ENCODE assay signal across 8 cellular contexts in the genomic region with DNA sequence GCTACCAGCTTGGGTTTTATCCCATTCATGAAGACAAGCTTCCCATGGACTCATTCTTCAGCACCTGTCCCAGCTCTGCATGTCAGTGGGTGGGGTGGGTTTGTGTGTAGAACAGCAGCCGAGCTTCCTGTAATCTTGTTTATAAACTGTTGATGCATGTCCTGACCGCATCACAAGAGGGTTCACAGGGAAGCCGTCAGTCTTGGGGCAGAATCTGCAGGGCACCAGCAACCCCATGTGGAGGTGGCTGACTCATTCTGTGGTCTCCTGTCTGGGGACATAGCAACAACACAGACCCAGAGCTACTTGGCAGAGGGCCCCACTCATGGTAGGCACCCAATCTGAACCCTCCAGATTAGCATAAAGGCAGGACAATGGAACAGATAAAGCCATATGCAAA. TPM values are rescaled to one million over a fixed set of nuclear protein-coding genes. Genes with fewer than 3 reads are reported as not detected.
DNase-seq lines count a peak whose midpoint lies in the region; ATAC-seq, FAIRE-seq and TF ChIP-seq lines count a peak whose summit lies in the region.

No MANE protein-coding gene starts in this region.

- H3K4me1 ChIP-seq in BLaER1, result peaks cover 28% of the 10 kb centered on the region
- peaks cover 0 to 5% of the 10 kb centered on the region in 2 donors for H3K4me1 ChIP-seq in kidney (ENCODE audit: control insufficient read depth in 1 of 2, insufficient read depth in 1 of 2, low read depth in 1 of 2, low read length in 2 of 2)

- no peaks in the 10 kb centered on the region for H3K27me3 Mint-ChIP-seq in activated naive CD4-positive, alpha-beta T cell treated with anti-CD3 and anti-CD28 coated beads, Interleukin-2, amount 50 U/mL, for 24 hours

- peaks cover 45% of the 10 kb centered on the region for H3K4me1 Mint-ChIP-seq in activated naive CD4-positive, alpha-beta T cell treated with anti-CD3 and anti-CD28 coated beads, Interleukin-2, amount 50 U/mL, for 24 hours

- FAIRE-seq in kidney (lab: Jason Lieb, UNC), result no peak

- no peaks in the 10 kb centered on the region for H4K20me1 ChIP-seq in BLaER1

- peaks cover 1% of the 10 kb centered on the region for H3K36me3 Mint-ChIP-seq in activated naive CD4-positive, alpha-beta T cell treated with anti-CD3 and anti-CD28 coated beads, Interleukin-2, amount 50 U/mL, for 24 hours

- DNase-seq in kidney (peak; percentile 91), retina (no peak)
- peak; percentile 60 to 72 for DNase-seq in stimulated activated CD8-positive, alpha-beta memory T cell treated with anti-CD3 and anti-CD28 coated beads, Interleukin-4, amount 100 ng/mL, for 1 hour (ENCODE audit: low read depth in 2 of 2, low spot score in 1 of 2)

- no peak for TF ChIP-seq CTCF in kidney (IDR thresholded peaks at IDR 0.05; ENCODE audit: borderline replicate concordance, extremely low read depth, insufficient read depth)

- intact Hi-C loops in kidney (cut with DNase I), result no loop called here

- H3K27me3 ChIP-seq in BLaER1, result no peaks in the 10 kb centered on the region

- no peaks in the 10 kb centered on the region for H3K9me3 Mint-ChIP-seq in activated naive CD4-positive, alpha-beta T cell treated with anti-CD3 and anti-CD28 coated beads, Interleukin-2, amount 50 U/mL, for 24 hours

- H3K9me3 ChIP-seq in BLaER1, result no peaks in the 10 kb centered on the region
- H3K9me3 ChIP-seq in kidney (ENCODE audit: control insufficient read depth in 1 of 2, low read length in 2 of 2), result no peaks in the 10 kb centered on the region

- H3K36me3 ChIP-seq in BLaER1 (no peaks in the 10 kb centered on the region), kidney (ENCODE audit: control insufficient read depth in 1 of 2, insufficient read depth in 2 of 2, low read length in 2 of 2) (no peaks in the 10 kb centered on the region)

- peak overlapping the region; percentile 65 for H3K4me3 Mint-ChIP-seq in activated naive CD4-positive, alpha-beta T cell treated with anti-CD3 and anti-CD28 coated beads, Interleukin-2, amount 50 U/mL, for 24 hours

- peak; percentile 83 for ATAC-seq in GM19328 (IDR thresholded peaks at IDR 0.05; ENCODE audit: unreplicated experiment)
- peak; percentile 77 for ATAC-seq in HG03457 (IDR thresholded peaks at IDR 0.05; ENCODE audit: unreplicated experiment)
- ATAC-seq in SK-N-SH treated with all-trans-retinoic acid at 6 μM for 48 hours, result peak; percentile 75

- H3K9ac ChIP-seq in BLaER1, result no peak overlapping the region
- no peak overlapping the region for H3K9ac ChIP-seq in kidney (ENCODE audit: low read length in 2 of 2)

- no peak overlapping the region for H3K27ac ChIP-seq in BLaER1
- no peak overlapping the region for H3K27ac ChIP-seq in kidney (ENCODE audit: low read depth in 2 of 2, low read length in 2 of 2)

- H3K4me3 ChIP-seq in BLaER1 (no peak overlapping the region), kidney (ENCODE audit: low read length in 2 of 2) (no peak overlapping the region)

- H3K27ac Mint-ChIP-seq in activated naive CD4-positive, alpha-beta T cell treated with anti-CD3 and anti-CD28 coated beads, Interleukin-2, amount 50 U/mL, for 24 hours, result peak overlapping the region; percentile 89

- peak overlapping the region; percentile 77 for H3K4me2 ChIP-seq in BLaER1

TF ChIP-seq in SK-N-SH treated with all-trans-retinoic acid at 6 μM for 48 hours, 23 proteins besides CTCF, POLR2A, EP300 and RAD21:
- no peak for TF ChIP-seq TOX (CRISPR knock-in tag; IDR thresholded peaks at IDR 0.05; ENCODE audit: borderline replicate concordance)
- TF ChIP-seq, protein P1, sequence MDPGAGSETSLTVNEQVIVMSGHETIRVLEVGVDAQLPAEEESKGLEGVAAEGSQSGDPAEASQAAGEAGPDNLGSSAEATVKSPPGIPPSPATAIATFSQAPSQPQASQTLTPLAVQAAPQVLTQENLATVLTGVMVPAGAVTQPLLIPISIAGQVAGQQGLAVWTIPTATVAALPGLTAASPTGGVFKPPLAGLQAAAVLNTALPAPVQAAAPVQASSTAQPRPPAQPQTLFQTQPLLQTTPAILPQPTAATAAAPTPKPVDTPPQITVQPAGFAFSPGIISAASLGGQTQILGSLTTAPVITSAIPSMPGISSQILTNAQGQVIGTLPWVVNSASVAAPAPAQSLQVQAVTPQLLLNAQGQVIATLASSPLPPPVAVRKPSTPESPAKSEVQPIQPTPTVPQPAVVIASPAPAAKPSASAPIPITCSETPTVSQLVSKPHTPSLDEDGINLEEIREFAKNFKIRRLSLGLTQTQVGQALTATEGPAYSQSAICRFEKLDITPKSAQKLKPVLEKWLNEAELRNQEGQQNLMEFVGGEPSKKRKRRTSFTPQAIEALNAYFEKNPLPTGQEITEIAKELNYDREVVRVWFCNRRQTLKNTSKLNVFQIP (CRISPR knock-in tag; IDR thresholded peaks at IDR 0.05; ENCODE audit: borderline replicate concordance, low read depth), result no peak
- TF ChIP-seq, protein P2, sequence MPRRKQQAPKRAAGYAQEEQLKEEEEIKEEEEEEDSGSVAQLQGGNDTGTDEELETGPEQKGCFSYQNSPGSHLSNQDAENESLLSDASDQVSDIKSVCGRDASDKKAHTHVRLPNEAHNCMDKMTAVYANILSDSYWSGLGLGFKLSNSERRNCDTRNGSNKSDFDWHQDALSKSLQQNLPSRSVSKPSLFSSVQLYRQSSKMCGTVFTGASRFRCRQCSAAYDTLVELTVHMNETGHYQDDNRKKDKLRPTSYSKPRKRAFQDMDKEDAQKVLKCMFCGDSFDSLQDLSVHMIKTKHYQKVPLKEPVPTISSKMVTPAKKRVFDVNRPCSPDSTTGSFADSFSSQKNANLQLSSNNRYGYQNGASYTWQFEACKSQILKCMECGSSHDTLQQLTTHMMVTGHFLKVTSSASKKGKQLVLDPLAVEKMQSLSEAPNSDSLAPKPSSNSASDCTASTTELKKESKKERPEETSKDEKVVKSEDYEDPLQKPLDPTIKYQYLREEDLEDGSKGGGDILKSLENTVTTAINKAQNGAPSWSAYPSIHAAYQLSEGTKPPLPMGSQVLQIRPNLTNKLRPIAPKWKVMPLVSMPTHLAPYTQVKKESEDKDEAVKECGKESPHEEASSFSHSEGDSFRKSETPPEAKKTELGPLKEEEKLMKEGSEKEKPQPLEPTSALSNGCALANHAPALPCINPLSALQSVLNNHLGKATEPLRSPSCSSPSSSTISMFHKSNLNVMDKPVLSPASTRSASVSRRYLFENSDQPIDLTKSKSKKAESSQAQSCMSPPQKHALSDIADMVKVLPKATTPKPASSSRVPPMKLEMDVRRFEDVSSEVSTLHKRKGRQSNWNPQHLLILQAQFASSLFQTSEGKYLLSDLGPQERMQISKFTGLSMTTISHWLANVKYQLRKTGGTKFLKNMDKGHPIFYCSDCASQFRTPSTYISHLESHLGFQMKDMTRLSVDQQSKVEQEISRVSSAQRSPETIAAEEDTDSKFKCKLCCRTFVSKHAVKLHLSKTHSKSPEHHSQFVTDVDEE (CRISPR knock-in tag; IDR thresholded peaks at IDR 0.05), result no peak
- TF ChIP-seq ISL1 (CRISPR knock-in tag; IDR thresholded peaks at IDR 0.05), result no peak

RNA-seq across cellular contexts. Expression of a gene that starts 35.6 kb away (rescaled TPM):
- 3.0 TPM for total RNA-seq in kidney
- polyA plus RNA-seq in kidney (ENCODE audit: insufficient read depth, low read depth, low replicate concordance), result 3.8 TPM
